Comparison of ENCODE assay signal across 8 cellular contexts in genomic region chrX:106894392-106894909, GRCh38. TPM values are rescaled to one million over a fixed set of nuclear protein-coding genes. Genes with fewer than 3 reads are reported as not detected.
DNase-seq lines count a peak whose midpoint lies in the region; ATAC-seq and TF ChIP-seq lines count a peak whose summit lies in the region.

No MANE protein-coding gene starts in this region.

- peak overlapping the region; percentile 48; the same call in 1 of the 2 replicates for H2AFZ ChIP-seq in PC-9
- H2AFZ ChIP-seq in trophoblast cell (ENCODE audit: insufficient read depth, low read length, poor library complexity), result peak overlapping the region; percentile 77

- H3K23ac ChIP-seq in trophoblast cell (ENCODE audit: low read length), result no peak overlapping the region

- DNase-seq in COR-L47 (lab: John Stamatoyannopoulos, UW) (peak; percentile 53), HuH-7.5 (ENCODE audit: low spot score) (peak; percentile 13), PC-9 (peak; percentile 56 to 68), globus pallidus (ENCODE audit: low spot score) (peak; percentile 62), trophoblast cell (peak; percentile 49 to 80)
- DNase-seq in activated effector memory CD4-positive, alpha-beta T cell treated with Interleukin-2 at 50 U/mL for 16 hours, result peak; percentile 11

- H3K79me2 ChIP-seq in PC-9 (ENCODE audit: low read depth) (no peaks in the 10 kb centered on the region), trophoblast cell (ENCODE audit: control insufficient read depth, insufficient read depth, low read length, poor library complexity) (no peaks in the 10 kb centered on the region)

- H3K79me1 ChIP-seq in trophoblast cell (ENCODE audit: low read length), result no peaks in the 10 kb centered on the region

- H2AK5ac ChIP-seq in trophoblast cell (ENCODE audit: low read length), result no peak overlapping the region

- no peak overlapping the region for H4K8ac ChIP-seq in trophoblast cell (ENCODE audit: low read depth, low read length)

- no peak overlapping the region for H2BK120ac ChIP-seq in trophoblast cell (ENCODE audit: insufficient read depth, low read length, poor library complexity)

- no CpG with 5 or more reads among the region's 6 CpGs for WGBS in trophoblast cell (ENCODE audit: extremely low coverage, insufficient coverage, insufficient read length)

- H3K4me3 ChIP-seq in PC-9, result no peak overlapping the region
- no peak overlapping the region for H3K4me3 ChIP-seq in trophoblast cell (ENCODE audit: low read depth, low read length)

- no peak overlapping the region for H2BK12ac ChIP-seq in trophoblast cell (ENCODE audit: low read length)

- H3K27ac ChIP-seq in PC-9 (peak overlapping the region; percentile 62), trophoblast cell (ENCODE audit: low read depth, low read length) (no peak overlapping the region)

- H4K20me1 ChIP-seq in PC-9 (ENCODE audit: insufficient read depth), result no peaks in the 10 kb centered on the region

- H3F3A ChIP-seq in PC-9 (ENCODE audit: insufficient read depth, low read depth), result peaks cover 7% of the 10 kb centered on the region; the same call in 1 of the 2 replicates

- H4K91ac ChIP-seq in trophoblast cell (ENCODE audit: low read depth, low read length), result no peak overlapping the region

- peak overlapping the region; percentile 61 for H3K4me2 ChIP-seq in PC-9
- no peak overlapping the region for H3K4me2 ChIP-seq in trophoblast cell (ENCODE audit: low read length)

- peaks cover 35% of the 10 kb centered on the region for H3K4me1 ChIP-seq in PC-9 (replicated peaks; ENCODE audit: insufficient read depth)
- peaks cover 0 to 3% of the 10 kb centered on the region in 2 experiments for H3K4me1 ChIP-seq in trophoblast cell (ENCODE audit: control insufficient read depth in 1 of 2, insufficient read depth in 2 of 2, low read length in 2 of 2)

- no peak overlapping the region for H3K9ac ChIP-seq in trophoblast cell (ENCODE audit: low read length)

- no peak overlapping the region for H3K14ac ChIP-seq in trophoblast cell (ENCODE audit: low read length)

- CTCF ChIA-PET in PC-9 (lab: Charles Lee), result interaction anchor here (1.1 to 1.3 kb wide), 2 partner anchors 65 to 1000 kb away, joined by 5 to 7 read pairs; no protein-coding TSS in a partner anchor

- H4K12ac ChIP-seq in trophoblast cell (ENCODE audit: low read depth, low read length), result no peak overlapping the region

- TF ChIP-seq CTCF in PC-9 (conservative IDR thresholded peaks at IDR 0.05), result peak; percentile 86

- POLR2A ChIA-PET in PC-9 (lab: Charles Lee; ENCODE audit: unreplicated experiment), result interaction anchor here (0.6 kb wide), 2 partner anchors 10 to 20 kb away, joined by 3 to 11 read pairs; no protein-coding TSS in a partner anchor

- H3K27me3 ChIP-seq in PC-9 (ENCODE audit: insufficient read depth, low read depth) (no peaks in the 10 kb centered on the region), trophoblast cell (ENCODE audit: insufficient read depth, low read length) (no peaks in the 10 kb centered on the region)

- H2BK5ac ChIP-seq in trophoblast cell (ENCODE audit: low read depth, low read length, poor library complexity), result no peak overlapping the region

- no peaks in the 10 kb centered on the region for H3K9me2 ChIP-seq in PC-9 (ENCODE audit: insufficient read depth)

- no peaks in the 10 kb centered on the region for H3K36me3 ChIP-seq in PC-9 (ENCODE audit: low read depth)
- H3K36me3 ChIP-seq in trophoblast cell (ENCODE audit: control insufficient read depth in 1 of 2, insufficient read depth in 2 of 2, low read length in 2 of 2), result no peaks in the 10 kb centered on the region

- no TSS peak for BruUV-seq in PC-9 (replicated peaks; lab: Mats Ljungman, UMichigan)

- H3K9me3 ChIP-seq in PC-9 (ENCODE audit: insufficient read depth, low read depth) (no peaks in the 10 kb centered on the region), trophoblast cell (ENCODE audit: insufficient read depth, low read depth, low read length) (no peaks in the 10 kb centered on the region)

- no peak overlapping the region for H3K4ac ChIP-seq in trophoblast cell (ENCODE audit: low read depth, low read length)

- intact Hi-C loops in PC-9 (cut with micrococcal nuclease; ENCODE audit: unreplicated experiment), result loop anchor here (2.0 to 10.0 kb wide), 6 partner anchors 60 to 1106 kb away; partner anchors contain the start of genes NCBP2L, RBM41 and TSC22D3

- H3K18ac ChIP-seq in trophoblast cell (ENCODE audit: low read length), result no peak overlapping the region

- ATAC-seq in GM19452 (IDR thresholded peaks at IDR 0.05; ENCODE audit: unreplicated experiment), result peak; percentile 62
- no peak for ATAC-seq in GM21515 (IDR thresholded peaks at IDR 0.05; ENCODE audit: unreplicated experiment)

RNA-seq across cellular contexts. Expression of gene RIPPLY1, which starts 8.7 kb away (rescaled TPM):
- total RNA-seq in PC-9 (2021), result not detected in 2 replicates
- 0.04 and 0.07 TPM in 2 replicates for polyA plus RNA-seq in trophoblast cell (2013)

RNA-seq across cellular contexts. Expression of gene CLDN2, which starts 25.8 kb away (rescaled TPM):
- total RNA-seq in PC-9 (2021), result not detected in 2 replicates
- 0.04 TPM in 1 of 2 replicates, not detected in the other for polyA plus RNA-seq in trophoblast cell (2013)

Comparison
In these comparisons a context has a peak if more than half of its experiments do, and no peak if none do; other contexts are left out.
1. DNase-seq: peak in every context shown above with its lines; median percentile 64 in trophoblast cell; 62 in PC-9; 62 in globus pallidus; 53 in COR-L47; 13 in HuH-7.5; 11 in activated effector memory CD4-positive, alpha-beta T cell treated with Interleukin-2 at 50 U/mL for 16 hours.